In the genomic region with DNA sequence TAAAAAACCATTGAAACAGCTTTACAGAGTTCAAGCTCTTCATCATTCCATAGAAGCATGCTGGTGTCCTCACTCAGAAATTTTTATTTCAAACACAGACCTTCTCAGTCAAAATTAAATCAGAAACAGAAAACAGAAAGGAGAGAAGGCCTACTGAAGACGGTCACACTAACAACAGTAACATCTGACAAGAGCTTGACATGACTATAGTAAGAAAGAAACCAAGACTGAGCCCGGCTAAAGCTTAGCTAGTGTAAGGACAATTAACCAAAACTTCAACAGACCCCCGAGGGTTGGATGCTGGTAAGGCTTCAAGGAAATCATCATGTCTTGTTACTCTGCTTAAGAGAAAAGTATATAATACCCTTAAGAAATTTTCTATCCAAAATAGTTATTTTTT, we compare ENCODE assay signal across 1 cellular context.
TF ChIP-seq lines count a peak whose summit lies in the region.

No MANE protein-coding gene starts in this region.

TF ChIP-seq in WTC11, 78 proteins besides CTCF, POLR2A, EP300 and RAD21 (continued from another document):
- TF ChIP-seq ZNF317 (CRISPR knock-in tag; IDR thresholded peaks at IDR 0.05; ENCODE audit: borderline replicate concordance, low read depth) (no peak), ZNF423 (CRISPR knock-in tag; IDR thresholded peaks at IDR 0.05) (no peak)
- TF ChIP-seq, protein P1, sequence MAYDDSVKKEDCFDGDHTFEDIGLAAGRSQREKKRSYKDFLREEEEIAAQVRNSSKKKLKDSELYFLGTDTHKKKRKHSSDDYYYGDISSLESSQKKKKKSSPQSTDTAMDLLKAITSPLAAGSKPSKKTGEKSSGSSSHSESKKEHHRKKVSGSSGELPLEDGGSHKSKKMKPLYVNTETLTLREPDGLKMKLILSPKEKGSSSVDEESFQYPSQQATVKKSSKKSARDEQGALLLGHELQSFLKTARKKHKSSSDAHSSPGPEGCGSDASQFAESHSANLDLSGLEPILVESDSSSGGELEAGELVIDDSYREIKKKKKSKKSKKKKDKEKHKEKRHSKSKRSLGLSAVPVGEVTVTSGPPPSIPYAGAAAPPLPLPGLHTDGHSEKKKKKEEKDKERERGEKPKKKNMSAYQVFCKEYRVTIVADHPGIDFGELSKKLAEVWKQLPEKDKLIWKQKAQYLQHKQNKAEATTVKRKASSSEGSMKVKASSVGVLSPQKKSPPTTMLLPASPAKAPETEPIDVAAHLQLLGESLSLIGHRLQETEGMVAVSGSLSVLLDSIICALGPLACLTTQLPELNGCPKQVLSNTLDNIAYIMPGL (CRISPR knock-in tag; IDR thresholded peaks at IDR 0.05) = no peak
TF ChIP-seq in WTC11: peak in this region for 0.
